9 cellular contexts compared by ENCODE assay signal in genomic region chr16:4511441-4512082, GRCh38. TPM values are rescaled to one million over a fixed set of nuclear protein-coding genes. Genes with fewer than 3 reads are reported as not detected.
DNase-seq lines count a peak whose midpoint lies in the region; ATAC-seq and TF ChIP-seq lines count a peak whose summit lies in the region.
"Had no signal": no experiment of that assay in that cellular context is flagged by ENCODE, and none has a peak within 500 bp of the region (broad histone marks: within the 10 kb centered on the region; RNA-seq: fewer than 3 reads in every experiment).

No MANE protein-coding gene starts in this region.

- no peak overlapping the region for H3K27ac ChIP-seq in RWPE2 (ENCODE audit: poor library complexity, severe bottlenecking)
- H3K27ac ChIP-seq in mucosa of rectum (ENCODE audit: low read depth in 2 of 2, low read length in 2 of 2), result peak overlapping the region; percentile 28 to 44
- no peak overlapping the region for H3K27ac ChIP-seq in coronary artery

- H3K4me1 ChIP-seq in RWPE2 (ENCODE audit: insufficient read depth, poor library complexity, severe bottlenecking) (no peaks in the 10 kb centered on the region), mucosa of rectum (ENCODE audit: control insufficient read depth in 2 of 2, insufficient read depth in 2 of 2, low read length in 2 of 2) (peaks cover 21 to 22% of the 10 kb centered on the region in 2 donors)

- DNase-seq in COLO829 (ENCODE audit: low spot score) (peak; percentile 19), HPDE6-E6E7 (ENCODE audit: extremely low spot score) (peak; percentile 72), RWPE2 (ENCODE audit: low spot score) (no peak), epithelial cell of proximal tubule (ENCODE audit: low read depth) (no peak), LoVo (ENCODE audit: low spot score) (no peak), coronary artery (ENCODE audit: low spot score) (no peak)
- DNase-seq in NK-92 treated with Interleukin-12 subunit alpha and Interleukin-12 subunit beta, amount 100 ng/mL, for 24 hours (lab: John Stamatoyannopoulos, UW), result no peak

- no peak overlapping the region for H3K4me3 ChIP-seq in RWPE2 (ENCODE audit: severe bottlenecking)
- no peak overlapping the region for H3K4me3 ChIP-seq in epithelial cell of proximal tubule (ENCODE audit: low read depth, low read length)
- no peak overlapping the region for H3K4me3 ChIP-seq in mucosa of rectum (ENCODE audit: low read length in 2 of 2)
- H3K4me3 ChIP-seq in coronary artery, result no peak overlapping the region
- H3K4me3 ChIP-seq: skin epidermis had no signal

- peak; percentile 74 for ATAC-seq in RWPE2 (ENCODE audit: low read depth)

- peak overlapping the region in 1 of 2 donors; percentile 29 for H3K9ac ChIP-seq in mucosa of rectum (ENCODE audit: low read depth in 1 of 2, low read length in 2 of 2)

- no peaks in the 10 kb centered on the region for H3K27me3 ChIP-seq in RWPE2 (ENCODE audit: insufficient read depth, poor library complexity, severe bottlenecking)
- no peaks in the 10 kb centered on the region for H3K27me3 ChIP-seq in mucosa of rectum (ENCODE audit: control insufficient read depth in 2 of 2, insufficient read depth in 2 of 2, low read length in 2 of 2)

- H3K9me3 ChIP-seq in RWPE2 (ENCODE audit: severe bottlenecking) (no peaks in the 10 kb centered on the region), mucosa of rectum (ENCODE audit: control insufficient read depth in 2 of 2, low read length in 2 of 2) (no peaks in the 10 kb centered on the region)

- peaks cover 53% of the 10 kb centered on the region for H3K36me3 ChIP-seq in RWPE2 (ENCODE audit: low read depth)
- H3K36me3 ChIP-seq in mucosa of rectum (ENCODE audit: control insufficient read depth in 2 of 2, insufficient read depth in 2 of 2, low read length in 2 of 2), result peaks cover 48% of the 10 kb centered on the region in 2 donors

- TF ChIP-seq CTCF in RWPE2 (IDR thresholded peaks at IDR 0.05; ENCODE audit: poor library complexity, severe bottlenecking), result peak; percentile 68
- TF ChIP-seq CTCF in epithelial cell of proximal tubule (conservative IDR thresholded peaks at IDR 0.05; ENCODE audit: low read depth, low read length), result peak; percentile 68
- no peak for TF ChIP-seq CTCF in coronary artery (IDR thresholded peaks at IDR 0.05)

RNA-seq across cellular contexts. Expression of gene CDIP1, which starts 27.0 kb away (rescaled TPM):
- 13.8 and 30.3 TPM in 2 replicates for total RNA-seq in epithelial cell of proximal tubule

RNA-seq across cellular contexts. Expression of gene HMOX2, which starts 35.4 kb away (rescaled TPM):
- 75.9 and 105 TPM in 2 replicates for total RNA-seq in epithelial cell of proximal tubule

RNA-seq across cellular contexts. Expression of gene NMRAL1, which starts 37.1 kb away (rescaled TPM):
- total RNA-seq in epithelial cell of proximal tubule, result 120 and 177 TPM in 2 replicates

RNA-seq across cellular contexts. Expression of gene C16orf96, which starts 44.6 kb away (rescaled TPM):
- total RNA-seq in epithelial cell of proximal tubule, result not detected in 2 replicates

Comparison
In these comparisons a context has a peak if more than half of its experiments do, and no peak if none do; other contexts are left out.
1. DNase-seq: peak in COLO829 (single experiment) and HPDE6-E6E7 (single experiment); none in RWPE2 (single experiment), epithelial cell of proximal tubule (single experiment), LoVo (single experiment), coronary artery (single experiment) and NK-92 treated with Interleukin-12 subunit alpha and Interleukin-12 subunit beta, amount 100 ng/mL, for 24 hours (single experiment).
2. H3K27ac ChIP-seq: peak in mucosa of rectum (2 of 2); none in RWPE2 (single experiment) and coronary artery (0 of 2).